Comparison of ENCODE assay signal across 13 cellular contexts in genomic region chr16:3066440-3066748, GRCh38. TPM values are rescaled to one million over a fixed set of nuclear protein-coding genes. Genes with fewer than 3 reads are reported as not detected.
A peak's percentile ranks its signal among the peaks of the same experiment; 100 is the strongest.
DNase-seq lines count a peak whose midpoint lies in the region; ATAC-seq, FAIRE-seq and TF ChIP-seq lines count a peak whose summit lies in the region.
"Had no signal": no experiment of that assay in that cellular context is flagged by ENCODE, and none has a peak within 500 bp of the region (broad histone marks: within the 10 kb centered on the region; RNA-seq: fewer than 3 reads in every experiment).

No MANE protein-coding gene starts in this region.

- no peak for TF ChIP-seq CTCF in SK-N-SH (IDR thresholded peaks at IDR 0.05)

- POLR2A ChIA-PET in SK-N-SH (lab: Yijun Ruan, JAX), result no interaction called here

- H4K20me1 ChIP-seq in SK-N-SH (ENCODE audit: insufficient read depth), result no peaks in the 10 kb centered on the region

- no peak for TF ChIP-seq EP300 in SK-N-SH (IDR thresholded peaks at IDR 0.05; ENCODE audit: borderline replicate concordance in 1 of 2, low read depth in 1 of 2, low read length in 1 of 2)

- peak overlapping the region; percentile 46; the same call in 1 of the 2 replicates for H3K4me2 ChIP-seq in SK-N-SH

- no peak for DNase-seq in SK-N-SH
- no peak for DNase-seq in activated T-cell treated with anti-CD3 and anti-CD28 coated beads, Interleukin-2, amount 50 U/mL, for 72 hours
- DNase-seq in immature natural killer cell, result no peak
- no peak for DNase-seq in small intestine
- DNase-seq: GDM1, islet precursor cell, NCI-H2107 had no signal

- H3K4me1 ChIP-seq in SK-N-SH (ENCODE audit: control insufficient read depth in 1 of 2, insufficient read depth in 2 of 2, low read depth in 1 of 2, low read length in 1 of 2), result no peaks in the 10 kb centered on the region; a peak in 1 of 4 replicates
- peaks cover 4 to 6% of the 10 kb centered on the region in 2 donors for H3K4me1 ChIP-seq in small intestine (ENCODE audit: control insufficient read depth in 2 of 2, insufficient read depth in 1 of 2, low read depth in 1 of 2, low read length in 1 of 2)

- no peaks in the 10 kb centered on the region for H3K9me2 ChIP-seq in SK-N-SH

- H3K36me3 ChIP-seq in SK-N-SH (replicated peaks in 1 of 2; ENCODE audit: control insufficient read depth in 1 of 2, insufficient read depth in 2 of 2, low read length in 1 of 2) (no peaks in the 10 kb centered on the region), small intestine (ENCODE audit: control insufficient read depth in 2 of 2, insufficient read depth in 2 of 2, low read length in 2 of 2) (peaks cover 0 to 11% of the 10 kb centered on the region in 2 donors)

- peaks cover 32 to 44% of the 10 kb centered on the region in 2 donors for H3K36me3 Mint-ChIP-seq in activated T-cell treated with anti-CD3 and anti-CD28 coated beads, Interleukin-2, amount 50 U/mL, for 72 hours (ENCODE audit: insufficient read depth in 2 of 2)
- H3K36me3 Mint-ChIP-seq in immature natural killer cell, result peaks cover 0 to 19% (median 18%) of the 10 kb centered on the region in 3 donors

- peaks cover 83% of the 10 kb centered on the region for H3K4me1 Mint-ChIP-seq in activated T-cell treated with anti-CD3 and anti-CD28 coated beads, Interleukin-2, amount 50 U/mL, for 72 hours (ENCODE audit: low read depth)
- H3K4me1 Mint-ChIP-seq in immature natural killer cell, result peaks cover 59 to 64% of the 10 kb centered on the region in 2 donors

- 85% methylated on average over 4 of the region's 7 CpGs for whole genome bisulfite sequencing in SK-N-SH (ENCODE audit: low lambda C conversion rate)
- WGBS in small intestine, 3 donors, result 46 to 69% (median 68%) methylated on average over 7 of the region's 7 CpGs

- no peaks in the 10 kb centered on the region for H3K79me2 ChIP-seq in SK-N-SH (ENCODE audit: insufficient read depth)

- no peaks in the 10 kb centered on the region for H3K27me3 Mint-ChIP-seq in activated T-cell treated with anti-CD3 and anti-CD28 coated beads, Interleukin-2, amount 50 U/mL, for 72 hours (ENCODE audit: low read depth)
- peaks cover 2 to 5% (median 4%) of the 10 kb centered on the region in 3 donors for H3K27me3 Mint-ChIP-seq in immature natural killer cell (ENCODE audit: low read depth in 3 of 3)

- H3K9me3 ChIP-seq in SK-N-SH (no peaks in the 10 kb centered on the region), small intestine (ENCODE audit: control insufficient read depth, low read depth) (no peaks in the 10 kb centered on the region)

- CTCF ChIA-PET in SK-N-SH (lab: Yijun Ruan, JAX), result interaction anchor here (1.8 to 3.9 kb wide), 2 partner anchors 32 to 37 kb away, joined by 5 to 26 read pairs; no protein-coding TSS in a partner anchor

- H3K27me3 ChIP-seq in SK-N-SH (ENCODE audit: insufficient read depth) (no peaks in the 10 kb centered on the region), small intestine (ENCODE audit: control insufficient read depth in 2 of 2, insufficient read depth in 2 of 2, low read length in 2 of 2) (no peaks in the 10 kb centered on the region)

- no peak overlapping the region for H2AFZ ChIP-seq in SK-N-SH (ENCODE audit: low read depth)

- peak overlapping the region; percentile 98 for H3K27ac Mint-ChIP-seq in activated T-cell treated with anti-CD3 and anti-CD28 coated beads, Interleukin-2, amount 50 U/mL, for 72 hours
- H3K27ac Mint-ChIP-seq in immature natural killer cell, result peak overlapping the region; percentile 92 to 99 (median 94)

- FAIRE-seq in small intestine (lab: Jason Lieb, UNC), result no peak

- no peaks in the 10 kb centered on the region for H3K9me3 Mint-ChIP-seq in activated T-cell treated with anti-CD3 and anti-CD28 coated beads, Interleukin-2, amount 50 U/mL, for 72 hours
- H3K9me3 Mint-ChIP-seq in immature natural killer cell, result no peaks in the 10 kb centered on the region

- ATAC-seq in SK-N-SH treated with all-trans-retinoic acid at 6 μM for 48 hours (no peak), GM21390 (IDR thresholded peaks at IDR 0.05; ENCODE audit: unreplicated experiment) (no peak), HG03045 (IDR thresholded peaks at IDR 0.05; ENCODE audit: unreplicated experiment) (no peak), HG02973 (IDR thresholded peaks at IDR 0.05; ENCODE audit: unreplicated experiment) (no peak)
- ATAC-seq in activated T-cell treated with anti-CD3 and anti-CD28 coated beads, Interleukin-2, amount 50 U/mL, for 72 hours (replicated peaks in 1 of 2), result no peak

- no peak overlapping the region for H3K27ac ChIP-seq in SK-N-SH (ENCODE audit: low read depth in 2 of 2, low read length in 1 of 2)
- peak overlapping the region; percentile 86 to 87 for H3K27ac ChIP-seq in small intestine (ENCODE audit: low read depth in 1 of 2, low read length in 1 of 2)
- H3K27ac ChIP-seq: 22Rv1 had no signal

- no peak overlapping the region; a peak in 1 of 4 replicates for H3K4me3 ChIP-seq in SK-N-SH (ENCODE audit: low read depth in 2 of 2, low read length in 1 of 2)
- H3K4me3 ChIP-seq in small intestine (ENCODE audit: low read depth in 1 of 2, low read length in 2 of 2), result peak overlapping the region; percentile 38 to 56

- no peak overlapping the region for H3K9ac ChIP-seq in SK-N-SH

- no peak for TF ChIP-seq RAD21 in SK-N-SH (IDR thresholded peaks at IDR 0.05; ENCODE audit: low read length)

- no peaks in the 10 kb centered on the region for H3F3A ChIP-seq in SK-N-SH (replicated peaks; ENCODE audit: insufficient read depth)

- peak overlapping the region; percentile 98 to 100 for H3K4me3 Mint-ChIP-seq in activated T-cell treated with anti-CD3 and anti-CD28 coated beads, Interleukin-2, amount 50 U/mL, for 72 hours
- H3K4me3 Mint-ChIP-seq in immature natural killer cell, result peak overlapping the region; percentile 85 to 99 (median 93)

TF ChIP-seq in SK-N-SH, 30 proteins besides CTCF, POLR2A, EP300 and RAD21:
- TF ChIP-seq ELF1 (IDR thresholded peaks at IDR 0.05), result no peak

TF ChIP-seq in SK-N-SH treated with all-trans-retinoic acid at 6 μM for 48 hours, 23 proteins besides CTCF, POLR2A, EP300 and RAD21 (continues in another document):
- TF ChIP-seq PPARA (CRISPR knock-in tag; IDR thresholded peaks at IDR 0.05; ENCODE audit: borderline replicate concordance) (no peak), SNAI2 (CRISPR knock-in tag; IDR thresholded peaks at IDR 0.05) (no peak), PATZ1 (CRISPR knock-in tag; IDR thresholded peaks at IDR 0.05; ENCODE audit: borderline replicate concordance) (no peak), GLIS3 (CRISPR knock-in tag; IDR thresholded peaks at IDR 0.05) (no peak), ARNTL (CRISPR knock-in tag; IDR thresholded peaks at IDR 0.05; ENCODE audit: borderline replicate concordance, low read depth) (no peak), ZNF70 (CRISPR knock-in tag; IDR thresholded peaks at IDR 0.05) (no peak), BACH2 (CRISPR knock-in tag; IDR thresholded peaks at IDR 0.05; ENCODE audit: borderline replicate concordance) (no peak), ZFP3 (CRISPR knock-in tag; IDR thresholded peaks at IDR 0.05) (no peak)

RNA-seq across cellular contexts. Expression of gene IL32, which starts 1.0 kb away (rescaled TPM):
- 26.4 and 34.7 TPM in 2 replicates for polyA plus RNA-seq in SK-N-SH (2012; rRNA removed)
- 21.8 and 21.9 TPM in 2 replicates for polyA plus RNA-seq in SK-N-SH (2012; cell fraction: cytosol; rRNA removed)
- 39.1 and 47.2 TPM in 2 replicates for polyA plus RNA-seq in SK-N-SH (2012; cell fraction: nucleus; rRNA removed)
- total RNA-seq in activated T-cell treated with anti-CD3 and anti-CD28 coated beads, Interleukin-2, amount 50 U/mL, for 72 hours, result 1,000 to 10,000 TPM; 1,427 to 2,251 TPM
- 1,000 to 10,000 TPM in 1 of 3 donors, 100 to 1,000 TPM in 2; 878 to 1,331 (median 944) TPM for polyA plus RNA-seq in immature natural killer cell
- polyA plus RNA-seq in small intestine, result 1,000 to 10,000 TPM in 1 of 3 donors, 100 to 1,000 TPM in 2; 209 to 1,061 (median 804) TPM

RNA-seq across cellular contexts. Expression of gene MMP25, which starts 20.0 kb away (rescaled TPM):
- polyA plus RNA-seq in SK-N-SH (2012; rRNA removed) (0.03 and 0.05 TPM in 2 replicates), immature natural killer cell (1 to 10 TPM in 1 of 3 donors, under 1 TPM in 2; 0.19 to 2.2 (median 0.73) TPM), small intestine (under 1 TPM; 0.54 to 0.89 (median 0.67) TPM)
- polyA plus RNA-seq in SK-N-SH (2012; cell fraction: cytosol; rRNA removed), result 0.01 TPM in 2 replicates
- polyA plus RNA-seq in SK-N-SH (2012; cell fraction: nucleus; rRNA removed), result 0.05 and 0.13 TPM in 2 replicates
- total RNA-seq in activated T-cell treated with anti-CD3 and anti-CD28 coated beads, Interleukin-2, amount 50 U/mL, for 72 hours, result 1 to 10 TPM; 2.3 to 5.2 TPM

RNA-seq across cellular contexts. Expression of gene BICDL2, which starts 29.6 kb away (rescaled TPM):
- polyA plus RNA-seq in SK-N-SH (2012; rRNA removed) (not detected in 2 replicates), immature natural killer cell (not detected), small intestine (10 to 100 TPM; 26.8 to 47.8 (median 40.3) TPM)
- 0.01 TPM in 1 of 2 replicates, not detected in the other for polyA plus RNA-seq in SK-N-SH (2012; cell fraction: cytosol; rRNA removed)
- not detected in 2 replicates for polyA plus RNA-seq in SK-N-SH (2012; cell fraction: nucleus; rRNA removed)
- total RNA-seq in activated T-cell treated with anti-CD3 and anti-CD28 coated beads, Interleukin-2, amount 50 U/mL, for 72 hours, result under 1 TPM in 1 of 2 donors, not detected in 1; 0.30 TPM
- total RNA-seq: subcutaneous adipose tissue had no signal

RNA-seq across cellular contexts. Expression of gene ZSCAN10, which starts 32.7 kb away (rescaled TPM):
- polyA plus RNA-seq in SK-N-SH (2012; rRNA removed), result 0.05 TPM in 1 of 2 replicates, not detected in the other
- polyA plus RNA-seq in SK-N-SH (2012; cell fraction: cytosol; rRNA removed), result not detected in 2 replicates
- polyA plus RNA-seq in SK-N-SH (2012; cell fraction: nucleus; rRNA removed), result 0.08 and 0.16 TPM in 2 replicates
- under 1 TPM; 0.28 to 0.48 TPM for total RNA-seq in activated T-cell treated with anti-CD3 and anti-CD28 coated beads, Interleukin-2, amount 50 U/mL, for 72 hours
- under 1 TPM in 1 of 3 donors, not detected in 2; 0.13 TPM for polyA plus RNA-seq in immature natural killer cell
- polyA plus RNA-seq in small intestine, result under 1 TPM in 1 of 3 donors, not detected in 2; 0.03 TPM
- total RNA-seq: subcutaneous adipose tissue had no signal

RNA-seq across cellular contexts. Expression of gene THOC6, which starts 42.6 kb away (rescaled TPM):
- 35.7 and 37.7 TPM in 2 replicates for polyA plus RNA-seq in SK-N-SH (2012; rRNA removed)
- polyA plus RNA-seq in SK-N-SH (2012; cell fraction: cytosol; rRNA removed), result 11.7 and 20.7 TPM in 2 replicates
- 114 and 139 TPM in 2 replicates for polyA plus RNA-seq in SK-N-SH (2012; cell fraction: nucleus; rRNA removed)
- total RNA-seq in activated T-cell treated with anti-CD3 and anti-CD28 coated beads, Interleukin-2, amount 50 U/mL, for 72 hours, result 10 to 100 TPM; 49.1 to 50.9 TPM
- 10 to 100 TPM; 40.1 to 45.4 (median 42.1) TPM for polyA plus RNA-seq in immature natural killer cell
- 10 to 100 TPM; 35.9 to 51.4 (median 44.1) TPM for polyA plus RNA-seq in small intestine

Comparison
In these comparisons a context has a peak if more than half of its experiments do, and no peak if none do; other contexts are left out.
1. H3K27ac ChIP-seq: peak in small intestine (2 of 2); none in SK-N-SH (0 of 2).
2. H3K4me3 ChIP-seq: peak in small intestine (2 of 2); none in SK-N-SH (0 of 2).
3. RNA of gene IL32, which starts 1.0 kb away (polyA plus RNA-seq): 878 to 1,331 TPM in immature natural killer cell and 209 to 1,061 TPM in small intestine; 21.8 to 47.2 TPM in SK-N-SH; every median in the first group is over 4 times any median in the second.
4. RNA of gene BICDL2, which starts 29.6 kb away (polyA plus RNA-seq): 26.8 to 47.8 TPM in small intestine; 0.01 TPM in SK-N-SH and not detected in immature natural killer cell; every median in the first group is over 10 times any median in the second.